Comparison of ENCODE assay signal across 8 cellular contexts in the genomic region with DNA sequence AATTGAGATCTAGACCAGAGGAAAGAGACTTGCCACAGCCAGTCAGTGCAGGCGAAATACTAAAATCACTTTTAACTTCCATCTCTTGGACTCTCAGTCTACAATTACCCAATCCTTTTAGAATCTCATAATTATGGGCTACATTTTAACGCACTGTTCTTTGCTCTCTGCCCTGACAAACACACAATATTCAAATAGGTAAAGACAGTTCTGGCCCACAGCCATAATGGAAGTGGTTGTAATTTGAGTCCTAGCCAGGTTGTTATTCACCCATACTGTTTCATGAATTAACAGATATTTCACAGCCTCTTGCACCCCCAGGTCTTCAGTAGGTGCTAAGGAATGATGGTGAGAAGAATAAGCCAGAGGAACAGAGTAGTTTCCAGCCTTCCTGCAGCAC.
A peak's percentile ranks its signal among the peaks of the same experiment; 100 is the strongest.
DNase-seq lines count a peak whose midpoint lies in the region; ATAC-seq and TF ChIP-seq lines count a peak whose summit lies in the region.

No MANE protein-coding gene starts in this region.

- TF ChIP-seq CTCF in HEK293 (tag by site-specific recombination; IDR thresholded peaks at IDR 0.05) = no peak

- no peak overlapping the region for H3K9ac ChIP-seq in BLaER1 treated with 17β-estradiol and CSF1 and Interleukin-3, amounts not matched to agents 10 nM and 100 nM

- peaks cover 9 to 22% (median 19%) of the 10 kb centered on the region in 11 experiments; a peak in 21 of 22 replicates for H3K27me3 ChIP-seq in BLaER1 treated with 17β-estradiol and CSF1 and Interleukin-3, amounts not matched to agents 10 nM and 100 nM

- CTCF ChIA-PET in HEK293 (lab: Yijun Ruan, JAX) = interaction anchor here (0.7 to 2.6 kb wide), 3 partner anchors 8 to 618 kb away, joined by 3 to 9 read pairs (median 6); no protein-coding TSS in a partner anchor

- no peaks in the 10 kb centered on the region; a peak in 1 of 22 replicates for H3K9me3 ChIP-seq in BLaER1 treated with 17β-estradiol and CSF1 and Interleukin-3, amounts not matched to agents 10 nM and 100 nM (replicated peaks in 1 of 11)
- no peaks in the 10 kb centered on the region for H3K9me3 ChIP-seq in HEK293 (ENCODE audit: control insufficient read depth, insufficient read depth, low read depth, low read length)

- H4K20me1 ChIP-seq in BLaER1 treated with 17β-estradiol and CSF1 and Interleukin-3, amounts not matched to agents 10 nM and 100 nM = no peaks in the 10 kb centered on the region

- peaks cover 0 to 17% (median 10%) of the 10 kb centered on the region in 10 experiments; a peak in 15 of 20 replicates for H3K4me1 ChIP-seq in BLaER1 treated with 17β-estradiol and CSF1 and Interleukin-3, amounts not matched to agents 10 nM and 100 nM
- 0 out of 2 replicates have a peak, but pooled peaks cover 5% of the 10 kb centered on the region for H3K4me1 ChIP-seq in HEK293 (ENCODE audit: control insufficient read depth, insufficient read depth, low read length)

- no peaks in the 10 kb centered on the region for H3K36me3 ChIP-seq in BLaER1 treated with 17β-estradiol and CSF1 and Interleukin-3, amounts not matched to agents 10 nM and 100 nM
- no peaks in the 10 kb centered on the region for H3K36me3 ChIP-seq in HEK293 (ENCODE audit: control insufficient read depth in 2 of 2, insufficient read depth in 1 of 2, low read length in 2 of 2)

- no peak overlapping the region for H3K4me3 ChIP-seq in BLaER1 treated with 17β-estradiol and CSF1 and Interleukin-3, amounts not matched to agents 10 nM and 100 nM
- H3K4me3 ChIP-seq in HEK293 (ENCODE audit: low read depth, low read length) = no peak overlapping the region

- POLR2A ChIA-PET in HEK293 (lab: Yijun Ruan, JAX) = no interaction called here

- peak overlapping the region; percentile 83 to 96 (median 88); a peak in 18 of 22 replicates for H3K4me2 ChIP-seq in BLaER1 treated with 17β-estradiol and CSF1 and Interleukin-3, amounts not matched to agents 10 nM and 100 nM

- ATAC-seq in GM21576 (IDR thresholded peaks at IDR 0.05; ENCODE audit: unreplicated experiment) = no peak
- no peak for ATAC-seq in GM18519 (IDR thresholded peaks at IDR 0.05; ENCODE audit: low FRiP score, unreplicated experiment)

- DNase-seq in NCI-H2196 treated with DMSO at 0.1 percent for 48 hours (lab: John Stamatoyannopoulos, UW; ENCODE audit: unreplicated experiment) (peak; percentile 36), iPS-NIHi11 (ENCODE audit: low spot score) (peak; percentile 14), GM19238 (ENCODE audit: insufficient read length, low spot score) (no peak)
- no peak for DNase-seq in activated CD4-positive, alpha-beta T cell treated with anti-CD3 and anti-CD28 coated beads for 48 hours

- no peak overlapping the region for H3K27ac ChIP-seq in BLaER1 treated with 17β-estradiol and CSF1 and Interleukin-3, amounts not matched to agents 10 nM and 100 nM
- no peak overlapping the region for H3K27ac ChIP-seq in HEK293 (ENCODE audit: extremely low read depth, low read depth, low read length)

TF ChIP-seq in HEK293, 187 proteins besides CTCF, POLR2A, EP300 and RAD21:
- no peak for TF ChIP-seq ZNF596 (tag by site-specific recombination; IDR thresholded peaks at IDR 0.05)
- TF ChIP-seq SP7 (tag by site-specific recombination; IDR thresholded peaks at IDR 0.05) = peak; percentile 90
- no peak for TF ChIP-seq ZNF843 (tag by site-specific recombination; IDR thresholded peaks at IDR 0.05)
- no peak for TF ChIP-seq ZNF404 (tag by site-specific recombination; IDR thresholded peaks at IDR 0.05)
- TF ChIP-seq HOXD13 (CRISPR knock-in tag; IDR thresholded peaks at IDR 0.05; ENCODE audit: borderline replicate concordance) = no peak
- TF ChIP-seq, protein P1, sequence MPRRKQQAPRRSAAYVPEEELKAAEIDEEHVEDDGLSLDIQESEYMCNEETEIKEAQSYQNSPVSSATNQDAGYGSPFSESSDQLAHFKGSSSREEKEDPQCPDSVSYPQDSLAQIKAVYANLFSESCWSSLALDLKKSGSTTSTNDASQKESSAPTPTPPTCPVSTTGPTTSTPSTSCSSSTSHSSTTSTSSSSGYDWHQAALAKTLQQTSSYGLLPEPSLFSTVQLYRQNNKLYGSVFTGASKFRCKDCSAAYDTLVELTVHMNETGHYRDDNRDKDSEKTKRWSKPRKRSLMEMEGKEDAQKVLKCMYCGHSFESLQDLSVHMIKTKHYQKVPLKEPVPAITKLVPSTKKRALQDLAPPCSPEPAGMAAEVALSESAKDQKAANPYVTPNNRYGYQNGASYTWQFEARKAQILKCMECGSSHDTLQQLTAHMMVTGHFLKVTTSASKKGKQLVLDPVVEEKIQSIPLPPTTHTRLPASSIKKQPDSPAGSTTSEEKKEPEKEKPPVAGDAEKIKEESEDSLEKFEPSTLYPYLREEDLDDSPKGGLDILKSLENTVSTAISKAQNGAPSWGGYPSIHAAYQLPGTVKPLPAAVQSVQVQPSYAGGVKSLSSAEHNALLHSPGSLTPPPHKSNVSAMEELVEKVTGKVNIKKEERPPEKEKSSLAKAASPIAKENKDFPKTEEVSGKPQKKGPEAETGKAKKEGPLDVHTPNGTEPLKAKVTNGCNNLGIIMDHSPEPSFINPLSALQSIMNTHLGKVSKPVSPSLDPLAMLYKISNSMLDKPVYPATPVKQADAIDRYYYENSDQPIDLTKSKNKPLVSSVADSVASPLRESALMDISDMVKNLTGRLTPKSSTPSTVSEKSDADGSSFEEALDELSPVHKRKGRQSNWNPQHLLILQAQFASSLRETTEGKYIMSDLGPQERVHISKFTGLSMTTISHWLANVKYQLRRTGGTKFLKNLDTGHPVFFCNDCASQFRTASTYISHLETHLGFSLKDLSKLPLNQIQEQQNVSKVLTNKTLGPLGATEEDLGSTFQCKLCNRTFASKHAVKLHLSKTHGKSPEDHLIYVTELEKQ (tag by site-specific recombination; IDR thresholded peaks at IDR 0.05; ENCODE audit: borderline replicate concordance) = no peak

Comparison
In these comparisons a context has a peak if more than half of its experiments do, and no peak if none do; other contexts are left out.
1. DNase-seq: peak in NCI-H2196 treated with DMSO at 0.1 percent for 48 hours (single experiment) and iPS-NIHi11 (single experiment); none in activated CD4-positive, alpha-beta T cell treated with anti-CD3 and anti-CD28 coated beads for 48 hours (single experiment) and GM19238 (single experiment).